ENCODE assay signal across 9 cellular contexts in genomic region chr2:38690499-38691420, GRCh38. TPM values are rescaled to one million over a fixed set of nuclear protein-coding genes. Genes with fewer than 3 reads are reported as not detected.
A peak's percentile ranks its signal among the peaks of the same experiment; 100 is the strongest.
DNase-seq lines count a peak whose midpoint lies in the region; ATAC-seq and TF ChIP-seq lines count a peak whose summit lies in the region.
"Had no signal": no experiment of that assay in that cellular context is flagged by ENCODE, and none has a peak within 500 bp of the region (broad histone marks: within the 10 kb centered on the region; RNA-seq: fewer than 3 reads in every experiment).

No MANE protein-coding gene starts in this region.

- peaks cover 73% of the 10 kb centered on the region for H3K4me1 ChIP-seq in body of pancreas
- H3K4me1 ChIP-seq in mucosa of descending colon (ENCODE audit: low read depth): peaks cover 17% of the 10 kb centered on the region

- no peaks in the 10 kb centered on the region; the same call in 1 of the 2 replicates for H3K36me3 ChIP-seq in MG63
- no peaks in the 10 kb centered on the region for H3K36me3 ChIP-seq in body of pancreas (replicated peaks in 1 of 2; ENCODE audit: insufficient read depth in 1 of 2, low read depth in 2 of 2)
- H3K36me3 ChIP-seq in mucosa of descending colon (ENCODE audit: low read depth): no peaks in the 10 kb centered on the region

- ATAC-seq in body of pancreas (peak; percentile 56), mucosa of descending colon (peak; percentile 89), HG02642 (IDR thresholded peaks at IDR 0.05; ENCODE audit: poor library complexity, unreplicated experiment) (no peak), HG02885 (IDR thresholded peaks at IDR 0.05; ENCODE audit: poor library complexity, unreplicated experiment) (no peak)

- H3K9me3 ChIP-seq in MG63: no peaks in the 10 kb centered on the region
- no peaks in the 10 kb centered on the region for H3K9me3 ChIP-seq in body of pancreas
- H3K9me3 ChIP-seq in mucosa of descending colon: no peaks in the 10 kb centered on the region

- intact Hi-C loops in body of pancreas (cut with DNase I) (no loop called here), mucosa of descending colon (cut with DNase I, micrococcal nuclease) (no loop called here)

- WGBS in body of pancreas, 2 donors: 74 to 86% methylated on average over 8 of the region's 8 CpGs

- peak; percentile 95 for DNase-seq in COLO829 (ENCODE audit: low spot score)
- DNase-seq in MG63: peak; percentile 72
- DNase-seq in body of pancreas: peak; percentile 42 to 62 (median 49)
- peak; percentile 60 to 64 (median 61) for DNase-seq in mucosa of descending colon
- no peak for DNase-seq in putamen (ENCODE audit: low spot score)
- no peak for DNase-seq in cerebellar nuclear complex (lab: John Stamatoyannopoulos, UW)
- DNase-seq: activated B cell treated with CpG ODN at 0.5 μM for 24 hours had no signal

- no peaks in the 10 kb centered on the region for H3K27me3 ChIP-seq in MG63
- H3K27me3 ChIP-seq in body of pancreas: no peaks in the 10 kb centered on the region

- H3K27ac ChIP-seq in body of pancreas: peak overlapping the region; percentile 64 to 77 (median 69)

- TF ChIP-seq POLR2A in body of pancreas (IDR thresholded peaks at IDR 0.05): no peak

- H3K4me3 ChIP-seq in MG63 (no peak overlapping the region), body of pancreas (no peak overlapping the region), mucosa of descending colon (no peak overlapping the region)

- TF ChIP-seq CTCF in body of pancreas (IDR thresholded peaks at IDR 0.05): no peak
- no peak for TF ChIP-seq CTCF in mucosa of descending colon (IDR thresholded peaks at IDR 0.05)

RNA-seq across cellular contexts. Expression of gene GALM, which starts 24.8 kb away (rescaled TPM):
- total RNA-seq in MG63 (2014; rRNA removed; shearing (Covaris generic); ENCODE audit: low replicate concordance): 13.7 and 21.1 TPM in 2 replicates
- total RNA-seq in body of pancreas (10 to 100 TPM in 1 of 2 donors, 1 to 10 TPM in 1; 7.5 to 20.4 TPM), mucosa of descending colon (10 to 100 TPM; 27.0 to 62.7 (median 58.0) TPM)

Comparison
In these comparisons a context has a peak if more than half of its experiments do, and no peak if none do; other contexts are left out.
1. DNase-seq: peak in COLO829 (single experiment), MG63 (single experiment), body of pancreas (4 of 4) and mucosa of descending colon (3 of 3); none in putamen (single experiment) and cerebellar nuclear complex (0 of 2).
2. ATAC-seq: peak in body of pancreas (single experiment) and mucosa of descending colon (single experiment); none in HG02642 (single experiment) and HG02885 (single experiment).